9 cellular contexts compared by ENCODE assay signal in the genomic region with DNA sequence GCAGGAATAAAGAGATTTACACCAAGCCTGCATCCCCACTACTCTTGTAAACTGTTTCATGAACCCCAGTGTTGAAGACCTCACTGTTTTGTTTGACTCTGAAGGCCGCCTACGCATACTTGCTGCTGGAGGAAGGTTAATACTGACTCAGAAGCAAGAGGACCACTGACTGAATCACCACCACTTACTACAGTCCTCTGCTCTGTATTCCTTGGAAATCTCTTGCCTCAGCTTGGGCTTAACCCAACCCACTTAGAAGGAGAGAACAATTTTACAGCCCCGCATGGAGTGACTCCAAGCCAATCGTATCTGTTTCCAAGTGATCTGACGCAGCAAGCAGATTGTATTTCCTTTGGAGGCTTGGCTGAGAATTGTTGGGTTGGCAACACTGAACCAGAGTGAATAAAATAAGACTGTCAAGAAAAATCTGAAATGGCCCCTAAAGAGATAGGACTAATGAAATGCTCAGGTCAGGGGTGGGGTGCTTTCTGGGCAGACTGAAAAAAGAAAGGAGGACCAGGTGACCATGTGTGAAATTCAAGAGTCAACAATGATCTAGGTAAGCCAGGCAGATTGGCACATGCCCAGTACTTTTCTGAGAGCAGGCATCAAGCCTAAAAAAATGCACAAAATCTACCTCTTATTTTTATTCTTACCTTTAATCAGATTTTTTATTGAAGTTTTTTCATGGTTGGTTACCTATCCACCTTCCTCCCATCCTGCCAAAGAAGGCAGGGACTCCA.
A peak's percentile ranks its signal among the peaks of the same experiment; 100 is the strongest.
DNase-seq lines count a peak whose midpoint lies in the region; TF ChIP-seq lines count a peak whose summit lies in the region.
"Had no signal": no experiment of that assay in that cellular context is flagged by ENCODE, and none has a peak within 500 bp of the region (broad histone marks: within the 10 kb centered on the region; RNA-seq: fewer than 3 reads in every experiment).

No MANE protein-coding gene starts in this region.

- H3K27ac ChIP-seq in Peyer's patch = peak overlapping the region; percentile 3 to 95 (median 62)
- peak overlapping the region in 1 of 2 donors; percentile 67 for H3K27ac ChIP-seq in ovary

- 20 to 43% (median 22%) methylated on average over 5 of the region's 5 CpGs for WGBS in ovary, 3 donors

- no peak for TF ChIP-seq CTCF in AG04449 (IDR thresholded peaks at IDR 0.05; ENCODE audit: insufficient read depth, low read length, missing control alignments)
- no peak for TF ChIP-seq CTCF in Peyer's patch (IDR thresholded peaks at IDR 0.05)
- TF ChIP-seq CTCF in ovary (IDR thresholded peaks at IDR 0.05) = no peak

- POLR2A ChIA-PET in AG04449 (lab: Yijun Ruan, JAX) = interaction anchor here (0.6 to 1.2 kb wide), 3 partner anchors 148 to 249 kb away, joined by 3 to 7 read pairs (median 3); a partner anchor contains a TSS

- H3K4me3 ChIP-seq in AG04449 (ENCODE audit: low read depth, low read length) (no peak overlapping the region), Peyer's patch (no peak overlapping the region), ovary (no peak overlapping the region)

- no peaks in the 10 kb centered on the region for H3K36me3 ChIP-seq in Peyer's patch
- no peaks in the 10 kb centered on the region for H3K36me3 ChIP-seq in ovary

- CTCF ChIA-PET in AG04449 (lab: Yijun Ruan, JAX) = no interaction called here

- H3K4me1 ChIP-seq in Peyer's patch (peaks cover 0 to 13% (median 0%) of the 10 kb centered on the region in 4 donors), ovary (ENCODE audit: insufficient read depth) (peaks cover 29% of the 10 kb centered on the region)

- intact Hi-C loops in ovary (cut with DNase I) = loop anchor here in 2 of 4 donors (10.0 kb wide), 3 partner anchors 150 to 600 kb away; no protein-coding TSS in a partner anchor

- no peak for TF ChIP-seq POLR2A in Peyer's patch (IDR thresholded peaks at IDR 0.05)
- no peak for TF ChIP-seq POLR2A in ovary (IDR thresholded peaks at IDR 0.05)

- DNase-seq in AG04449 (ENCODE audit: low read depth, low spot score) (peak; percentile 98), Peyer's patch (peak in 1 of 3 donors; percentile 71), fibroblast of peridontal ligament (ENCODE audit: extremely low read depth) (peak; percentile 100), ovary (peak; percentile 70 to 91 (median 77)), RPMI8226 (no peak), NCI-H1694 (lab: John Stamatoyannopoulos, UW) (no peak)
- DNase-seq in activated naive CD4-positive, alpha-beta T cell treated with anti-CD3 and anti-CD28 coated beads, Interleukin-2, amount 50 U/mL, for 16 hours = no peak
- no peak for DNase-seq in stimulated activated CD4-positive, alpha-beta T cell treated with anti-CD3 and anti-CD28 coated beads, Interleukin-1b, Interleukin-23, amount 100 ng/mL, for 48 hours
- DNase-seq: NCI-H1417 treated with DMSO at 0.1 percent for 48 hours had no signal

- no peak for TF ChIP-seq EP300 in ovary (IDR thresholded peaks at IDR 0.05)

- no peaks in the 10 kb centered on the region for H3K27me3 ChIP-seq in Peyer's patch
- H3K27me3 ChIP-seq in ovary = no peaks in the 10 kb centered on the region

- H3K9me3 ChIP-seq in Peyer's patch (no peaks in the 10 kb centered on the region), ovary (no peaks in the 10 kb centered on the region)

Comparison
In these comparisons a context has a peak if more than half of its experiments do, and no peak if none do; other contexts are left out.
1. DNase-seq: peak in AG04449 (single experiment), fibroblast of peridontal ligament (single experiment) and ovary (5 of 5); none in RPMI8226 (single experiment), activated naive CD4-positive, alpha-beta T cell treated with anti-CD3 and anti-CD28 coated beads, Interleukin-2, amount 50 U/mL, for 16 hours (single experiment), NCI-H1694 (single experiment) and stimulated activated CD4-positive, alpha-beta T cell treated with anti-CD3 and anti-CD28 coated beads, Interleukin-1b, Interleukin-23, amount 100 ng/mL, for 48 hours (single experiment).